ENCODE assay signal across 10 cellular contexts in genomic region chr18:26487437-26487836, GRCh38.
DNase-seq lines count a peak whose midpoint lies in the region; ATAC-seq and TF ChIP-seq lines count a peak whose summit lies in the region.
"Had no signal": no experiment of that assay in that cellular context is flagged by ENCODE, and none has a peak within 500 bp of the region (broad histone marks: within the 10 kb centered on the region; RNA-seq: fewer than 3 reads in every experiment).

No MANE protein-coding gene starts in this region.

- peak; percentile 44 for DNase-seq in GM10248 (ENCODE audit: extremely low spot score)
- peak; percentile 95 for DNase-seq in epithelial cell of prostate (ENCODE audit: low read depth, low spot score)
- DNase-seq in sigmoid colon = no peak
- DNase-seq in KG1 (lab: John Stamatoyannopoulos, UW) = no peak
- DNase-seq in HUDEP-2 (lab: John Stamatoyannopoulos, UW; ENCODE audit: unreplicated experiment in 76 of 76) = no peak
- DNase-seq: COR-L47, SK-N-SH had no signal

- WGBS in sigmoid colon, 2 donors = 76 to 81% methylated on average over 7 of the region's 7 CpGs

- POLR2A ChIA-PET in GM10248 (lab: Yijun Ruan, JAX) = no interaction called here

- intact Hi-C loops in sigmoid colon (cut with DNase I) = no loop called here

- ATAC-seq in GM19463 (IDR thresholded peaks at IDR 0.05; ENCODE audit: unreplicated experiment) = peak; percentile 99
- ATAC-seq in HG03354 (IDR thresholded peaks at IDR 0.05; ENCODE audit: poor library complexity, severe bottlenecking, unreplicated experiment) = peak; percentile 92
- no peak for ATAC-seq in HG02840 (IDR thresholded peaks at IDR 0.05; ENCODE audit: low FRiP score, unreplicated experiment)

- TF ChIP-seq CTCF in GM10248 (IDR thresholded peaks at IDR 0.05; ENCODE audit: control extremely low read depth, extremely low read depth, low read depth, missing control alignments) = no peak
- no peak for TF ChIP-seq CTCF in sigmoid colon (IDR thresholded peaks at IDR 0.05)

- no peak for TF ChIP-seq POLR2A in sigmoid colon (IDR thresholded peaks at IDR 0.05)

- peaks cover 0 to 4% (median 0%) of the 10 kb centered on the region in 4 donors for H3K36me3 ChIP-seq in sigmoid colon

- CTCF ChIA-PET in GM10248 (lab: Yijun Ruan, JAX) = interaction anchor here (1.1 to 4.3 kb wide), 7 partner anchors 9 to 590 kb away, joined by 3 to 16 read pairs (median 4); no protein-coding TSS in a partner anchor

- TF ChIP-seq EP300 in sigmoid colon (IDR thresholded peaks at IDR 0.05) = no peak

- no peaks in the 10 kb centered on the region for H3K9me3 ChIP-seq in sigmoid colon
- H3K9me3 ChIP-seq: SK-N-SH had no signal

- peak overlapping the region; percentile 97 for H3K27ac ChIP-seq in epithelial cell of prostate
- no peak overlapping the region for H3K27ac ChIP-seq in sigmoid colon

- no peaks in the 10 kb centered on the region for H3K4me1 ChIP-seq in sigmoid colon

- no peak overlapping the region for H3K4me3 ChIP-seq in sigmoid colon

- no peaks in the 10 kb centered on the region for H3K27me3 ChIP-seq in sigmoid colon

Comparison
In these comparisons a context has a peak if more than half of its experiments do, and no peak if none do; other contexts are left out.
1. DNase-seq: peak in GM10248 (single experiment) and epithelial cell of prostate (single experiment); none in sigmoid colon (single experiment), KG1 (single experiment) and HUDEP-2 (0 of 76).